Comparison of ENCODE assay signal across 14 cellular contexts in genomic region chrX:119181491-119181890, GRCh38. TPM values are rescaled to one million over a fixed set of nuclear protein-coding genes. Genes with fewer than 3 reads are reported as not detected.
DNase-seq lines count a peak whose midpoint lies in the region; ATAC-seq, FAIRE-seq and TF ChIP-seq lines count a peak whose summit lies in the region.
"Had no signal": no experiment of that assay in that cellular context is flagged by ENCODE, and none has a peak within 500 bp of the region (broad histone marks: within the 10 kb centered on the region; RNA-seq: fewer than 3 reads in every experiment).

No MANE protein-coding gene starts in this region.

- H3K27me3 ChIP-seq in HCT116 (ENCODE audit: insufficient read depth, low read length) (no peaks in the 10 kb centered on the region), keratinocyte (ENCODE audit: control insufficient read depth, extremely low read depth, insufficient read depth, low read length) (no peaks in the 10 kb centered on the region)
- H3K27me3 ChIP-seq: vagina had no signal

- H3K9ac ChIP-seq in HCT116 (ENCODE audit: low read length) (no peak overlapping the region), keratinocyte (ENCODE audit: control insufficient read depth, extremely low read depth, insufficient read depth, low read length) (no peak overlapping the region)

- POLR2A ChIA-PET in HCT116 (lab: Charles Lee) = no interaction called here

- TF ChIP-seq POLR2A in HCT116 (IDR thresholded peaks at IDR 0.05; ENCODE audit: borderline replicate concordance, extremely low read depth, insufficient read depth, insufficient read length) = no peak
- no peak for TF ChIP-seq POLR2A in GM18505 (IDR thresholded peaks at IDR 0.05; ENCODE audit: borderline replicate concordance, extremely low read depth, insufficient read depth, insufficient read length)

- H3K36me3 ChIP-seq in HCT116 (ENCODE audit: control insufficient read depth in 1 of 2, insufficient read depth in 2 of 2, low read length in 2 of 2) = no peaks in the 10 kb centered on the region
- no peaks in the 10 kb centered on the region for H3K36me3 ChIP-seq in keratinocyte (ENCODE audit: control insufficient read depth in 2 of 2, extremely low read depth in 1 of 2, insufficient read depth in 2 of 2, low read length in 2 of 2)
- H3K36me3 ChIP-seq: heart right ventricle, vagina had no signal

- no peak for FAIRE-seq in keratinocyte (lab: Jason Lieb, UNC)

- H3K4me3 ChIP-seq in HCT116 (replicated peaks in 1 of 2; ENCODE audit: low read depth in 1 of 2, low read length in 2 of 2) = no peak overlapping the region
- no peak overlapping the region for H3K4me3 ChIP-seq in keratinocyte (ENCODE audit: control insufficient read depth in 2 of 3, extremely low read depth in 1 of 3, insufficient read depth in 2 of 3, low read depth in 1 of 3, low read length in 3 of 3)
- H3K4me3 ChIP-seq: heart right ventricle, vagina had no signal

- CTCF ChIA-PET in HCT116 (lab: Charles Lee) = interaction anchor here (0.7 to 1.0 kb wide), 4 partner anchors 8 to 115 kb away, joined by 3 to 5 read pairs (median 3); no protein-coding TSS in a partner anchor

- no peaks in the 10 kb centered on the region for H3K9me3 ChIP-seq in HCT116 (ENCODE audit: control insufficient read depth in 1 of 2, insufficient read depth in 1 of 2, low read depth in 1 of 2, low read length in 2 of 2)
- no peaks in the 10 kb centered on the region for H3K9me3 ChIP-seq in keratinocyte (ENCODE audit: control insufficient read depth, low read depth, low read length)
- H3K9me3 ChIP-seq: heart right ventricle, vagina had no signal

- H2AFZ ChIP-seq in HCT116 (ENCODE audit: low read depth, low read length, poor library complexity, severe bottlenecking) (no peak overlapping the region), keratinocyte (ENCODE audit: control insufficient read depth, low read length) (no peak overlapping the region)

- DNase-seq in HCT116 (ENCODE audit: low read depth, low spot score) = peak; percentile 18
- DNase-seq in SW480 (ENCODE audit: low spot score) = peak; percentile 14
- no peak for DNase-seq in keratinocyte (ENCODE audit: low read depth, low spot score)
- DNase-seq in NOMO-1 treated with dmso at 0.1 percent for 144 hours (lab: John Stamatoyannopoulos, UW; ENCODE audit: unreplicated experiment) = no peak
- no peak for DNase-seq in DMS153 (lab: John Stamatoyannopoulos, UW)
- DNase-seq: activated CD8-positive, alpha-beta T cell treated with anti-CD3 and anti-CD28 coated beads for 36 hours; heart right ventricle; NCI-H1092 treated with DMSO at 0.1 percent for 48 hours had no signal

- no peaks in the 10 kb centered on the region for H3K79me2 ChIP-seq in HCT116 (ENCODE audit: insufficient read depth, low read length)
- no peaks in the 10 kb centered on the region for H3K79me2 ChIP-seq in keratinocyte (ENCODE audit: control insufficient read depth, insufficient read depth, low read length)

- no peaks in the 10 kb centered on the region for H3K9me1 ChIP-seq in keratinocyte (ENCODE audit: control insufficient read depth, extremely low read depth, insufficient read depth, low read length)

- RAD21 ChIA-PET in HCT116 (lab: Charles Lee; ENCODE audit: low non-redundant PET in 1 of 2, low total read pairs in 2 of 2, uncharacterized antibody in 2 of 2, unreplicated experiment in 2 of 2) = no interaction called here

- no peak overlapping the region for H3K27ac ChIP-seq in C4-2B
- no peak overlapping the region for H3K27ac ChIP-seq in HCT116 (ENCODE audit: low read depth, low read length)
- no peak overlapping the region for H3K27ac ChIP-seq in keratinocyte (ENCODE audit: control insufficient read depth, insufficient read depth, low read length)
- H3K27ac ChIP-seq: heart right ventricle, vagina had no signal

- H3K4me2 ChIP-seq in HCT116 (ENCODE audit: low read length) (no peak overlapping the region), keratinocyte (ENCODE audit: control insufficient read depth, extremely low read depth, insufficient read depth, low read depth, low read length) (no peak overlapping the region)

- dilution Hi-C loops in keratinocyte (cut with MboI; ENCODE audit: extremely low pct_ligation_motif_present, low sequenced_read_pairs) = no loop called here

- peak; percentile 54 for TF ChIP-seq RAD21 in HCT116 (IDR thresholded peaks at IDR 0.05; ENCODE audit: low read depth)

- no peaks in the 10 kb centered on the region for H3K4me1 ChIP-seq in HCT116 (ENCODE audit: control insufficient read depth in 1 of 2, insufficient read depth in 2 of 2, low read length in 2 of 2)
- no peaks in the 10 kb centered on the region for H3K4me1 ChIP-seq in keratinocyte (ENCODE audit: control insufficient read depth, extremely low read depth, insufficient read depth, low read length)
- H3K4me1 ChIP-seq: heart right ventricle, vagina had no signal

- TF ChIP-seq CTCF in C4-2B (conservative IDR thresholded peaks at IDR 0.05) (peak; percentile 38), HCT116 (IDR thresholded peaks at IDR 0.05 in 2 of 3, conservative IDR thresholded peaks at IDR 0.05 in 1 of 3; ENCODE audit: borderline replicate concordance in 1 of 3, insufficient read depth in 1 of 3, low read depth in 2 of 3, low read length in 2 of 3) (peak; percentile 35 to 53 (median 47); a peak in 5 of 6 replicates), keratinocyte (optimal IDR thresholded peaks at IDR 0.05 in 1 of 3, IDR thresholded peaks at IDR 0.05 in 1 of 3, conservative IDR thresholded peaks at IDR 0.05 in 1 of 3; ENCODE audit: extremely low read depth in 1 of 3, insufficient read depth in 2 of 3, low read length in 3 of 3) (peak; percentile 21 to 58 (median 44))

- BruUV-seq in HCT116 (replicated peaks; lab: Mats Ljungman, UMichigan) = no TSS peak

- intact Hi-C loops in HCT116 (cut with micrococcal nuclease) = loop anchor here (1.0 kb wide), 3 partner anchors 36 to 334 kb away; no protein-coding TSS in a partner anchor

- H3K9me2 ChIP-seq in HCT116 (ENCODE audit: insufficient read depth) = no peaks in the 10 kb centered on the region

- no peaks in the 10 kb centered on the region for H4K20me1 ChIP-seq in HCT116 (ENCODE audit: insufficient read depth)
- no peaks in the 10 kb centered on the region for H4K20me1 ChIP-seq in keratinocyte (ENCODE audit: control insufficient read depth, extremely low read depth, insufficient read depth, low read length)

- ATAC-seq in HCT116 (peak; percentile 92), HG03139 (IDR thresholded peaks at IDR 0.05; ENCODE audit: unreplicated experiment) (no peak), GM18505 (IDR thresholded peaks at IDR 0.05; ENCODE audit: unreplicated experiment) (no peak)
- ATAC-seq: activated CD8-positive, alpha-beta T cell treated with anti-CD3 and anti-CD28 coated beads for 36 hours; heart right ventricle; Right ventricle myocardium inferior had no signal

TF ChIP-seq in HCT116, 20 proteins besides CTCF, POLR2A, EP300 and RAD21:
- TF ChIP-seq MAX (IDR thresholded peaks at IDR 0.05) = no peak
- no peak for TF ChIP-seq CBX3 (IDR thresholded peaks at IDR 0.05; ENCODE audit: low read depth)
- TF ChIP-seq EZH2 (IDR thresholded peaks at IDR 0.05) = no peak
- TF ChIP-seq SRF (IDR thresholded peaks at IDR 0.05; ENCODE audit: low read depth) = no peak
- no peak for TF ChIP-seq EGR1 (IDR thresholded peaks at IDR 0.05; ENCODE audit: low read depth)
- no peak for TF ChIP-seq ZNF274 (IDR thresholded peaks at IDR 0.05; ENCODE audit: low read depth, low read length)
- TF ChIP-seq JUND (IDR thresholded peaks at IDR 0.05) = no peak
- TF ChIP-seq CEBPB (IDR thresholded peaks at IDR 0.05; ENCODE audit: low read depth) = no peak
- no peak for TF ChIP-seq ZFX (IDR thresholded peaks at IDR 0.05)
- TF ChIP-seq SIN3A (IDR thresholded peaks at IDR 0.05; ENCODE audit: low read depth) = no peak
- no peak for TF ChIP-seq SP1 (IDR thresholded peaks at IDR 0.05; ENCODE audit: low read depth)
- TF ChIP-seq YY1 (IDR thresholded peaks at IDR 0.05; ENCODE audit: extremely low read depth, insufficient replicate concordance, low read depth, low read length) = no peak
- TF ChIP-seq EZH2phosphoT487 (IDR thresholded peaks at IDR 0.05; ENCODE audit: borderline replicate concordance) = no peak
- no peak for TF ChIP-seq FOSL1 (IDR thresholded peaks at IDR 0.05; ENCODE audit: low read depth)
- no peak for TF ChIP-seq TCF7L2 (IDR thresholded peaks at IDR 0.05; ENCODE audit: borderline replicate concordance, extremely low read depth, insufficient read depth, insufficient read length)
TF ChIP-seq in HCT116: peak in this region for 0.

RNA-seq across cellular contexts. Expression of gene KIAA1210, which starts 53.9 kb away (rescaled TPM):
- total RNA-seq in HCT116 (2021; ENCODE audit: unreplicated experiment) = not detected
- polyA plus RNA-seq in HCT116 (2012) = not detected in 2 replicates
- not detected in 3 replicates for polyA plus RNA-seq in keratinocyte
- polyA plus RNA-seq in keratinocyte (2011; ENCODE audit: low read depth) = not detected
- not detected in 2 replicates for polyA plus RNA-seq in keratinocyte (2011; cell fraction: cytosol; rRNA removed)
- polyA plus RNA-seq in keratinocyte (2011; cell fraction: nucleus; rRNA removed) = not detected in 2 replicates
- not detected in 2 replicates for polyA plus RNA-seq in keratinocyte (2012; ENCODE audit: low replicate concordance)
- polyA minus RNA-seq in keratinocyte = not detected in 3 replicates
- polyA minus RNA-seq in keratinocyte (2011; cell fraction: cytosol; rRNA and poly(A)+ RNA removed) = not detected
- polyA minus RNA-seq in keratinocyte (2011; cell fraction: nucleus; rRNA and poly(A)+ RNA removed) = not detected in 2 replicates
- total RNA-seq: activated CD8-positive, alpha-beta T cell treated with anti-CD3 and anti-CD28 coated beads for 36 hours; neural crest cell; Right ventricle myocardium inferior; vagina had no signal
- polyA plus RNA-seq: heart right ventricle had no signal

RNA-seq across cellular contexts. Expression of gene PGRMC1, which starts 54.6 kb away (rescaled TPM):
- 81.6 TPM for total RNA-seq in HCT116 (2021; ENCODE audit: unreplicated experiment)
- 45.0 and 55.5 TPM in 2 replicates for polyA plus RNA-seq in HCT116 (2012)
- polyA plus RNA-seq in keratinocyte = 42.7 to 74.3 TPM (median 54.2 TPM) in 3 replicates
- polyA plus RNA-seq in keratinocyte (2011; ENCODE audit: low read depth) = 17.0 TPM
- polyA plus RNA-seq in keratinocyte (2011; cell fraction: cytosol; rRNA removed) = 36.6 and 66.1 TPM in 2 replicates
- 52.7 and 66.1 TPM in 2 replicates for polyA plus RNA-seq in keratinocyte (2011; cell fraction: nucleus; rRNA removed)
- 51.0 and 61.6 TPM in 2 replicates for polyA plus RNA-seq in keratinocyte (2012; ENCODE audit: low replicate concordance)
- polyA minus RNA-seq in keratinocyte = 14.6 to 35.3 TPM (median 18.2 TPM) in 3 replicates
- polyA minus RNA-seq in keratinocyte (2011; cell fraction: cytosol; rRNA and poly(A)+ RNA removed) = 55.2 TPM
- 20.4 and 26.9 TPM in 2 replicates for polyA minus RNA-seq in keratinocyte (2011; cell fraction: nucleus; rRNA and poly(A)+ RNA removed)

Comparison
In these comparisons a context has a peak if more than half of its experiments do, and no peak if none do; other contexts are left out.
1. DNase-seq: peak in HCT116 (single experiment) and SW480 (single experiment); none in keratinocyte (single experiment), NOMO-1 treated with dmso at 0.1 percent for 144 hours (single experiment) and DMS153 (single experiment).
2. Peak in every context shown above with its lines, with median percentiles within 50 percentile points of each other: CTCF ChIP-seq.